14 cellular contexts compared by ENCODE assay signal in the genomic region with DNA sequence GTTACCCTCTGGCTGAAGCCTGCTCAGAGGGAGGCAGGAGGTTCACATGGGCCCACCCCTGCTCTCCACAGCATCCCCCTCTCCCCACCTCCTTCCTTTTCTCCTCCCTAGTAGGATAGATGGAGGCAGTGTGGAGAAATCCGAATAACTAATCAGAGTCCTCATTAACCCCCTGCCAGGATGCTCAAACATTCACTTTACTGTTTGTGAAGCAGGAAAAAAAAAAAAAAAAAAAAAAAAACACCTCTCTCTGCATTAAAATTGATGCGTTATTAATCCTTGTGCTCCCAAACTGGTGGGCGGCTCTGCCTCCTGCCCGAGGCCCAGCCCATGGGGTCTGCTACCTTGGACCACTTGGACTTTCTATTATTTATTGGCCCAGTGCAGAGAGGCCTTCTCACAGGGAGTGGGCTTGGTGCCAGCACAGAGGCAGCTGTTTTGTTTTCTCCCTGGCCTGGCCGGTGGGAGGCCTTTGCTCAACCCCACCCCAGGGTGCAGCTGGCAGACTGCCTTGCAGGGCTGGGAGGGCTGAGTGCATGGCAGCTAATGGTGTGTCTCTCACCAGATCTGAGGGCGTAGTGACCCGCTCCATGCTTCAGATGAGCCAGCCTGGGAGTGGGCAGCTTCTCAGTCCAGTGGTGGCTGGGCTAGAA.
DNase-seq lines count a peak whose midpoint lies in the region; ATAC-seq and TF ChIP-seq lines count a peak whose summit lies in the region.
"Had no signal": no experiment of that assay in that cellular context is flagged by ENCODE, and none has a peak within 500 bp of the region (broad histone marks: within the 10 kb centered on the region; RNA-seq: fewer than 3 reads in every experiment).

No MANE protein-coding gene starts in this region.

- intact Hi-C loops in left ventricle myocardium inferior (cut with micrococcal nuclease), result no loop called here
- intact Hi-C loops in activated CD4-positive, alpha-beta memory T cell treated with anti-CD3 and anti-CD28 coated beads for 36 hours (cut with micrococcal nuclease), result no loop called here

- H3K4me1 ChIP-seq in left ventricle myocardium inferior, result peaks cover 25% of the 10 kb centered on the region

- CTCF ChIA-PET in activated CD4-positive, alpha-beta memory T cell treated with anti-CD3 and anti-CD28 coated beads for 36 hours (lab: Charles Lee), result no interaction called here

- H3K4me1 Mint-ChIP-seq in stimulated activated effector memory CD8-positive, alpha-beta T cell treated with anti-CD3 and anti-CD28 coated beads, Interleukin-12 subunit alpha, Interleukin-12 subunit beta, amount 100 ng/mL, for 72 hours, result no peaks in the 10 kb centered on the region
- H3K4me1 Mint-ChIP-seq in activated naive CD8-positive, alpha-beta T cell treated with anti-CD3 and anti-CD28 coated beads, Interleukin-2, amount 50 U/mL, for 24 hours, result no peaks in the 10 kb centered on the region
- H3K4me1 Mint-ChIP-seq in activated CD4-positive, alpha-beta memory T cell treated with anti-CD3 and anti-CD28 coated beads for 36 hours (ENCODE audit: low read depth), result no peaks in the 10 kb centered on the region

- no peak overlapping the region for H3K4me3 Mint-ChIP-seq in stimulated activated effector memory CD8-positive, alpha-beta T cell treated with anti-CD3 and anti-CD28 coated beads, Interleukin-12 subunit alpha, Interleukin-12 subunit beta, amount 100 ng/mL, for 72 hours
- no peak overlapping the region for H3K4me3 Mint-ChIP-seq in activated naive CD8-positive, alpha-beta T cell treated with anti-CD3 and anti-CD28 coated beads, Interleukin-2, amount 50 U/mL, for 24 hours
- H3K4me3 Mint-ChIP-seq in activated CD4-positive, alpha-beta memory T cell treated with anti-CD3 and anti-CD28 coated beads for 36 hours, result no peak overlapping the region
- H3K4me3 Mint-ChIP-seq: activated naive CD4-positive, alpha-beta T cell treated with anti-CD3 and anti-CD28 coated beads for 36 hours; neural crest cell had no signal

- peaks cover 9% of the 10 kb centered on the region for H3K27me3 Mint-ChIP-seq in activated naive CD8-positive, alpha-beta T cell treated with anti-CD3 and anti-CD28 coated beads, Interleukin-2, amount 50 U/mL, for 24 hours
- peaks cover 20% of the 10 kb centered on the region for H3K27me3 Mint-ChIP-seq in activated CD4-positive, alpha-beta memory T cell treated with anti-CD3 and anti-CD28 coated beads for 36 hours

- peak; percentile 11 for ATAC-seq in stimulated activated effector memory CD8-positive, alpha-beta T cell treated with anti-CD3 and anti-CD28 coated beads, Interleukin-12 subunit alpha, Interleukin-12 subunit beta, amount 100 ng/mL, for 72 hours
- no peak for ATAC-seq in activated naive CD8-positive, alpha-beta T cell treated with anti-CD3 and anti-CD28 coated beads, Interleukin-2, amount 50 U/mL, for 24 hours

- H3K36me3 ChIP-seq in left ventricle myocardium inferior, result no peaks in the 10 kb centered on the region

- peak; percentile 93 for DNase-seq in LHCN-M2 (ENCODE audit: low read depth)
- DNase-seq in SHP77 treated with DMSO at 0.1 percent for 48 hours (lab: John Stamatoyannopoulos, UW), result peak; percentile 33
- DNase-seq in left ventricle myocardium inferior, result peak; percentile 70
- DNase-seq in stimulated activated effector memory CD8-positive, alpha-beta T cell treated with anti-CD3 and anti-CD28 coated beads, Interleukin-12 subunit alpha, Interleukin-12 subunit beta, amount 100 ng/mL, for 72 hours (ENCODE audit: low spot score in 2 of 2), result no peak
- DNase-seq in HuH-7 (ENCODE audit: low spot score), result no peak
- DNase-seq in NOMO-1 treated with DMSO at 0.1 percent for 48 hours (lab: John Stamatoyannopoulos, UW; ENCODE audit: unreplicated experiment), result no peak
- no peak for DNase-seq in activated naive CD8-positive, alpha-beta T cell treated with anti-CD3 and anti-CD28 coated beads, Interleukin-2, amount 50 U/mL, for 24 hours
- DNase-seq in activated CD4-positive, alpha-beta memory T cell treated with anti-CD3 and anti-CD28 coated beads for 36 hours, result no peak
- DNase-seq: activated CD4-positive, alpha-beta T cell treated with anti-CD3 and anti-CD28 coated beads for 1 hour; activated naive CD4-positive, alpha-beta T cell treated with anti-CD3 and anti-CD28 coated beads for 36 hours; effector CD4-positive, alpha-beta T cell; trophoblast cell had no signal

- TF ChIP-seq CTCF in left ventricle myocardium inferior (IDR thresholded peaks at IDR 0.05; ENCODE audit: borderline replicate concordance), result no peak

- H3K27ac Mint-ChIP-seq in stimulated activated effector memory CD8-positive, alpha-beta T cell treated with anti-CD3 and anti-CD28 coated beads, Interleukin-12 subunit alpha, Interleukin-12 subunit beta, amount 100 ng/mL, for 72 hours, result no peak overlapping the region
- H3K27ac Mint-ChIP-seq in activated naive CD8-positive, alpha-beta T cell treated with anti-CD3 and anti-CD28 coated beads, Interleukin-2, amount 50 U/mL, for 24 hours, result no peak overlapping the region
- H3K27ac Mint-ChIP-seq in activated CD4-positive, alpha-beta memory T cell treated with anti-CD3 and anti-CD28 coated beads for 36 hours, result no peak overlapping the region
- H3K27ac Mint-ChIP-seq: activated naive CD4-positive, alpha-beta T cell treated with anti-CD3 and anti-CD28 coated beads for 36 hours had no signal

- no peaks in the 10 kb centered on the region for H3K9me3 Mint-ChIP-seq in stimulated activated effector memory CD8-positive, alpha-beta T cell treated with anti-CD3 and anti-CD28 coated beads, Interleukin-12 subunit alpha, Interleukin-12 subunit beta, amount 100 ng/mL, for 72 hours
- H3K9me3 Mint-ChIP-seq in activated naive CD8-positive, alpha-beta T cell treated with anti-CD3 and anti-CD28 coated beads, Interleukin-2, amount 50 U/mL, for 24 hours, result no peaks in the 10 kb centered on the region
- H3K9me3 Mint-ChIP-seq in activated CD4-positive, alpha-beta memory T cell treated with anti-CD3 and anti-CD28 coated beads for 36 hours, result no peaks in the 10 kb centered on the region
- H3K9me3 Mint-ChIP-seq: activated naive CD4-positive, alpha-beta T cell treated with anti-CD3 and anti-CD28 coated beads for 36 hours had no signal

- H3K27me3 ChIP-seq in left ventricle myocardium inferior (ENCODE audit: low read depth), result no peaks in the 10 kb centered on the region

- POLR2A ChIA-PET in activated CD4-positive, alpha-beta memory T cell treated with anti-CD3 and anti-CD28 coated beads for 36 hours (lab: Charles Lee), result no interaction called here

- peaks cover 6% of the 10 kb centered on the region for H3K9me3 ChIP-seq in left ventricle myocardium inferior (replicated peaks)

- H3K36me3 Mint-ChIP-seq in stimulated activated effector memory CD8-positive, alpha-beta T cell treated with anti-CD3 and anti-CD28 coated beads, Interleukin-12 subunit alpha, Interleukin-12 subunit beta, amount 100 ng/mL, for 72 hours, result no peaks in the 10 kb centered on the region
- no peaks in the 10 kb centered on the region for H3K36me3 Mint-ChIP-seq in activated naive CD8-positive, alpha-beta T cell treated with anti-CD3 and anti-CD28 coated beads, Interleukin-2, amount 50 U/mL, for 24 hours (ENCODE audit: low read depth)
- no peaks in the 10 kb centered on the region for H3K36me3 Mint-ChIP-seq in activated CD4-positive, alpha-beta memory T cell treated with anti-CD3 and anti-CD28 coated beads for 36 hours

- H3K27ac ChIP-seq in left ventricle myocardium inferior (replicated peaks), result peak overlapping the region; percentile 36
- H3K27ac ChIP-seq: RWPE1 had no signal

- no peak overlapping the region for H3K4me3 ChIP-seq in left ventricle myocardium inferior

Comparison
In these comparisons a context has a peak if more than half of its experiments do, and no peak if none do; other contexts are left out.
1. DNase-seq: peak in LHCN-M2 (single experiment), SHP77 treated with DMSO at 0.1 percent for 48 hours (single experiment) and left ventricle myocardium inferior (single experiment); none in stimulated activated effector memory CD8-positive, alpha-beta T cell treated with anti-CD3 and anti-CD28 coated beads, Interleukin-12 subunit alpha, Interleukin-12 subunit beta, amount 100 ng/mL, for 72 hours (0 of 2), HuH-7 (single experiment), NOMO-1 treated with DMSO at 0.1 percent for 48 hours (single experiment), activated naive CD8-positive, alpha-beta T cell treated with anti-CD3 and anti-CD28 coated beads, Interleukin-2, amount 50 U/mL, for 24 hours (single experiment) and activated CD4-positive, alpha-beta memory T cell treated with anti-CD3 and anti-CD28 coated beads for 36 hours (single experiment).